20 cellular contexts compared by ENCODE assay signal in the genomic region with DNA sequence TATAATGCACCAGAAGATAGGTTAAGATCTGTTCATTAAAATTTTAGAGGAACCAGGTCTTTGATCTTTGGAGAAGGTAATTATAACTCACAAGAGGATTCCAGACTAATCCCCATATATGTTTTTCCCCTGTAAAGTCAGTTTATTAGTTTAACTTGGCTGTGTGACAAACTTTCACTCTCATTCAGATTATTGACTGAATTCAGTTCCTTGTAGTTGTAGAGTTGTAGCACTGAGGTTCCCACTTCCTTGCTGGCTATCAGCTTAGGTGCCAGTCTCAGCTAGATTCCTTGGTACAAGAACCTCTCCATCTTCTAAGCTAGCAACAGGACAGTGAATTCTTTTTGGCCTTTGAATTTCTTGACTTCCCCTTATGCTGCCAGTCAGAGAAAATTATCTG. TPM values are rescaled to one million over a fixed set of nuclear protein-coding genes. Genes with fewer than 3 reads are reported as not detected.
A peak's percentile ranks its signal among the peaks of the same experiment; 100 is the strongest.
DNase-seq lines count a peak whose midpoint lies in the region; FAIRE-seq lines count a peak whose summit lies in the region.
"Had no signal": no experiment of that assay in that cellular context is flagged by ENCODE, and none has a peak within 500 bp of the region (broad histone marks: within the 10 kb centered on the region; RNA-seq: fewer than 3 reads in every experiment).

No MANE protein-coding gene starts in this region.

- H3K36me3 ChIP-seq in small intestine (ENCODE audit: control insufficient read depth in 2 of 2, insufficient read depth in 2 of 2, low read length in 2 of 2), result no peaks in the 10 kb centered on the region
- H3K36me3 ChIP-seq: BLaER1, HAP-1 had no signal

- no peaks in the 10 kb centered on the region for H3K9me3 ChIP-seq in small intestine (ENCODE audit: control insufficient read depth, low read depth)
- H3K9me3 ChIP-seq: BLaER1, Caco-2, HAP-1 had no signal

- no peak overlapping the region for H3K4me3 ChIP-seq in small intestine (ENCODE audit: low read depth in 1 of 2, low read length in 2 of 2)
- H3K4me3 ChIP-seq: BLaER1, HAP-1 had no signal

- no peak for FAIRE-seq in small intestine (lab: Jason Lieb, UNC)
- FAIRE-seq: G401.6, GM12891, HepG2 had no signal

- H3K4me1 ChIP-seq in small intestine (ENCODE audit: control insufficient read depth in 2 of 2, insufficient read depth in 1 of 2, low read depth in 1 of 2, low read length in 1 of 2), result no peaks in the 10 kb centered on the region
- H3K4me1 ChIP-seq: BLaER1, Caco-2, HAP-1 had no signal

- no peak overlapping the region for H3K27ac ChIP-seq in small intestine (ENCODE audit: low read depth in 1 of 2, low read length in 1 of 2)
- H3K27ac ChIP-seq: BLaER1 had no signal

- DNase-seq in DMS153 (lab: John Stamatoyannopoulos, UW), result peak; percentile 2
- DNase-seq in DMS153 treated with DMSO at 0.1 percent for 48 hours (lab: John Stamatoyannopoulos, UW; ENCODE audit: unreplicated experiment), result no peak
- peak; percentile 4 for DNase-seq in NCI-H69 (lab: John Stamatoyannopoulos, UW)
- peak; percentile 19 for DNase-seq in mucosa of gallbladder (ENCODE audit: low spot score)
- DNase-seq in small intestine, result peak; percentile 75
- DNase-seq in SHP77 treated with DMSO at 0.1 percent for 48 hours (lab: John Stamatoyannopoulos, UW), result no peak
- no peak for DNase-seq in kidney glomerular epithelial cell (lab: John Stamatoyannopoulos, UW)
- no peak for DNase-seq in NCI-H2081 (lab: John Stamatoyannopoulos, UW)
- DNase-seq: 8988T; AML-193; Caco-2; CD8-positive, alpha-beta memory T cell; EL; GOT3 had no signal

- H3K27me3 ChIP-seq in small intestine (ENCODE audit: control insufficient read depth in 2 of 2, insufficient read depth in 2 of 2, low read length in 2 of 2), result no peaks in the 10 kb centered on the region
- H3K27me3 ChIP-seq: BLaER1 had no signal

RNA-seq across cellular contexts. Expression of a gene that starts 19.1 kb away (rescaled TPM):
- total RNA-seq in mucosa of gallbladder, result 33.7 TPM
- over 10,000 TPM in 1 of 3 donors, 100 to 1,000 TPM in 2; 613 to 31,869 (median 810) TPM for polyA plus RNA-seq in small intestine
- total RNA-seq: CD8-positive, alpha-beta memory T cell; HepG2; HT1080 had no signal
- polyA plus RNA-seq: CD8-positive, alpha-beta memory T cell; HepG2 had no signal

RNA-seq across cellular contexts. Expression of a gene that starts 20.1 kb away (rescaled TPM):
- total RNA-seq in mucosa of gallbladder, result 2.9 TPM
- over 10,000 TPM in 1 of 3 donors, 1,000 to 10,000 TPM in 1, 100 to 1,000 TPM in 1; 468 to 11,127 (median 1,492) TPM for polyA plus RNA-seq in small intestine
- total RNA-seq: CD8-positive, alpha-beta memory T cell; HepG2; HT1080 had no signal
- polyA plus RNA-seq: CD8-positive, alpha-beta memory T cell had no signal

RNA-seq across cellular contexts. Expression of a gene that starts 51.6 kb away (rescaled TPM):
- 8.1 TPM for total RNA-seq in mucosa of gallbladder
- polyA plus RNA-seq in small intestine, result 1,000 to 10,000 TPM in 1 of 3 donors, 10 to 100 TPM in 2; 24.3 to 3,920 (median 25.0) TPM
- total RNA-seq: Caco-2; CD8-positive, alpha-beta memory T cell; HepG2; HT1080 had no signal
- polyA plus RNA-seq: CD8-positive, alpha-beta memory T cell; HepG2 had no signal

Comparison
In these comparisons a context has a peak if more than half of its experiments do, and no peak if none do; other contexts are left out.
1. DNase-seq: peak in DMS153 (single experiment), NCI-H69 (single experiment), mucosa of gallbladder (single experiment) and small intestine (single experiment); none in DMS153 treated with DMSO at 0.1 percent for 48 hours (single experiment), SHP77 treated with DMSO at 0.1 percent for 48 hours (single experiment), kidney glomerular epithelial cell (single experiment) and NCI-H2081 (0 of 2).